In the genomic region with DNA sequence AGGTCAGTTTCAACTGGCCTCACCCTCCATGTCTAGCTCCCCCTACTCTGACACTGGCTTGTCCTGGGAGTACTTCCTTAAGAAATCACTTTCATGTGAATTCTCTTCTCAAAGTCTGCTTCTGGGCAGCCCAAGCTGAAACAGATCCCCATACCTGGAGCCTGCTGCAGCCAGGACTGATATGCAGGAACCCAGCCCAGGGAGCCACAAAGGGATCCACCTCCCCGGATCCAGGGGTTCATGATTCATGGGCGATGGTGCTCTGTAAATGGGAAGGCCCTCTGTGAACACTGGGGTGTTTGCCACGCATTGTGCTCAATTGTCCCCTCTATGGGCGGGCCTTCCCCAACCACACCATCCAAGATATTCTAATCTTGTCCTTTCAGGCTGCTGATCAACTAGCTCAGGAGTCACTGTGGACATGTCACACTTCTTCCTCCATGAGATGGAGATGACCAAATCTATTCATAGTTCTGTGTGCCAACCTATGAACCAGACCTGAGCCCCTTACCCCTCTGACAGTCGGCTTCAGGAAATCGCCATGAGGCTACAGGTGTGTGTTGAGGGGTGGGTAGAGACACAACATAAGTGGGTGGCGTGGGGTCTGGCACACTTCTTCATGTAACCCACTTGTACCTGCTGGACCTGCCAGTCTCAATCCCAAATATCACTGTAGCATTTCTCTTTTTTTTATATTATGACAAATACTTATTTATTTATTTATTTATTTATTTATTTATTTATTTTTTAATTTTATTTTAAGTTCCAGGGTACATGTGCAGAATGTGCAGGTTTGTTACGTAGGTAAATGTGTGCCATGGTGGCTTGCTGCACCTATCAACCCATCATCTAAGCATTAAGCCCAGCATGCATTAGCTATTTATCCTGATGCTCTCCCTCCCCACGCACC, we compare ENCODE assay signal across 25 cellular contexts. TPM values are rescaled to one million over a fixed set of nuclear protein-coding genes. Genes with fewer than 3 reads are reported as not detected.
A peak's percentile ranks its signal among the peaks of the same experiment; 100 is the strongest.
DNase-seq lines count a peak whose midpoint lies in the region; ATAC-seq and TF ChIP-seq lines count a peak whose summit lies in the region.
"Had no signal": no experiment of that assay in that cellular context is flagged by ENCODE, and none has a peak within 500 bp of the region (broad histone marks: within the 10 kb centered on the region; RNA-seq: fewer than 3 reads in every experiment).

No MANE protein-coding gene starts in this region.

- POLR2A ChIA-PET in activated CD4-positive, alpha-beta T cell treated with anti-CD3 and anti-CD28 coated beads for 36 hours (lab: Charles Lee) = no interaction called here
- POLR2A ChIA-PET in activated CD4-positive, alpha-beta memory T cell treated with anti-CD3 and anti-CD28 coated beads, Interleukin-2, amount 10 ng/mL, durations not matched to agents 7 days and 5 days (lab: Charles Lee) = interaction anchor here (1.1 kb wide), 1 partner anchor 10 kb away, joined by 4 read pairs; no protein-coding TSS in a partner anchor

- H3K4me3 Mint-ChIP-seq in activated CD4-positive, alpha-beta T cell treated with anti-CD3 and anti-CD28 coated beads for 36 hours = no peak overlapping the region
- H3K4me3 Mint-ChIP-seq in activated CD4-positive, alpha-beta T cell treated with anti-CD3 and anti-CD28 coated beads, Interleukin-2, amount 10 ng/mL, durations not matched to agents 24 days and 14 days = no peak overlapping the region
- H3K4me3 Mint-ChIP-seq in CD14-positive monocyte = no peak overlapping the region
- H3K4me3 Mint-ChIP-seq in activated CD4-positive, alpha-beta memory T cell treated with anti-CD3 and anti-CD28 coated beads, Interleukin-2, amount 10 ng/mL, durations not matched to agents 7 days and 5 days = no peak overlapping the region
- H3K4me3 Mint-ChIP-seq: neural progenitor cell had no signal

- CTCF ChIA-PET in activated CD4-positive, alpha-beta T cell treated with anti-CD3 and anti-CD28 coated beads for 36 hours (lab: Charles Lee) = interaction anchor here (0.5 to 1.5 kb wide), 4 partner anchors 10 to 661 kb away, joined by 3 to 6 read pairs (median 4); no protein-coding TSS in a partner anchor
- CTCF ChIA-PET in activated CD4-positive, alpha-beta memory T cell treated with anti-CD3 and anti-CD28 coated beads, Interleukin-2, amount 10 ng/mL, durations not matched to agents 7 days and 5 days (lab: Charles Lee) = no interaction called here

- H3K4me3 ChIP-seq in gastroesophageal sphincter (no peak overlapping the region), upper lobe of right lung (no peak overlapping the region)
- H3K4me3 ChIP-seq: cardiac muscle cell, neural progenitor cell had no signal

- WGBS in gastroesophageal sphincter (ENCODE audit: low coverage in 1 of 2), 2 donors = 89 to 90% methylated on average over 3 to 9 of the region's 9 CpGs

- TF ChIP-seq CTCF in CD14-positive monocyte (IDR thresholded peaks at IDR 0.05) (no peak), gastroesophageal sphincter (IDR thresholded peaks at IDR 0.05) (no peak), upper lobe of right lung (IDR thresholded peaks at IDR 0.05) (no peak)

- peaks cover 0 to 24% (median 0%) of the 10 kb centered on the region in 3 donors for H3K9me3 ChIP-seq in gastroesophageal sphincter
- H3K9me3 ChIP-seq in upper lobe of right lung = no peaks in the 10 kb centered on the region

- no peaks in the 10 kb centered on the region for H3K36me3 ChIP-seq in gastroesophageal sphincter
- no peaks in the 10 kb centered on the region for H3K36me3 ChIP-seq in upper lobe of right lung
- H3K36me3 ChIP-seq: cardiac muscle cell, neural progenitor cell had no signal

- H3K27ac ChIP-seq in gastroesophageal sphincter (no peak overlapping the region), upper lobe of right lung (no peak overlapping the region)
- H3K27ac ChIP-seq: cardiac muscle cell, neural progenitor cell had no signal

- no peak overlapping the region for H3K27ac Mint-ChIP-seq in activated CD4-positive, alpha-beta T cell treated with anti-CD3 and anti-CD28 coated beads for 36 hours
- no peak overlapping the region for H3K27ac Mint-ChIP-seq in activated CD4-positive, alpha-beta T cell treated with anti-CD3 and anti-CD28 coated beads, Interleukin-2, amount 10 ng/mL, durations not matched to agents 24 days and 14 days
- no peak overlapping the region for H3K27ac Mint-ChIP-seq in CD14-positive monocyte
- no peak overlapping the region for H3K27ac Mint-ChIP-seq in activated CD4-positive, alpha-beta memory T cell treated with anti-CD3 and anti-CD28 coated beads, Interleukin-2, amount 10 ng/mL, durations not matched to agents 7 days and 5 days
- H3K27ac Mint-ChIP-seq: neural progenitor cell, progenitor cell of endocrine pancreas had no signal

- H3K27me3 ChIP-seq in gastroesophageal sphincter (peaks cover 33% of the 10 kb centered on the region), upper lobe of right lung (no peaks in the 10 kb centered on the region)
- H3K27me3 ChIP-seq: cardiac muscle cell had no signal

- peak; percentile 1 for DNase-seq in activated CD4-positive, alpha-beta T cell treated with anti-CD3 and anti-CD28 coated beads for 36 hours
- no peak for DNase-seq in activated CD4-positive, alpha-beta T cell treated with anti-CD3 and anti-CD28 coated beads, Interleukin-2, amount 10 ng/mL, durations not matched to agents 24 days and 14 days
- DNase-seq in CD14-positive monocyte (ENCODE audit: low spot score) (peak; percentile 17), mesenteric fat pad (ENCODE audit: low spot score) (peak; percentile 41), upper lobe of right lung (no peak)
- DNase-seq in activated CD4-positive, alpha-beta memory T cell treated with anti-CD3 and anti-CD28 coated beads, Interleukin-2, amount 10 ng/mL, durations not matched to agents 7 days and 5 days = peak; percentile 12
- DNase-seq: activated CD4-positive, CD25-positive, alpha-beta regulatory T cell; dermis blood vessel endothelial cell; DMS153; glutamatergic neuron; kidney; NCI-H2081 treated with DMSO at 0.1 percent for 48 hours; NCI-H446 treated with DMSO at 0.1 percent for 48 hours; stimulated activated CD4-positive, alpha-beta T cell treated with anti-CD3 and anti-CD28 coated beads, Interleukin-1b, Interleukin-23, amount 100 ng/mL, for 48 hours; substantia nigra had no signal

- H3K27me3 Mint-ChIP-seq in activated CD4-positive, alpha-beta T cell treated with anti-CD3 and anti-CD28 coated beads for 36 hours = peaks cover 2% of the 10 kb centered on the region
- peaks cover 32% of the 10 kb centered on the region for H3K27me3 Mint-ChIP-seq in activated CD4-positive, alpha-beta T cell treated with anti-CD3 and anti-CD28 coated beads, Interleukin-2, amount 10 ng/mL, durations not matched to agents 24 days and 14 days
- peaks cover 5 to 7% (median 6%) of the 10 kb centered on the region in 3 donors for H3K27me3 Mint-ChIP-seq in CD14-positive monocyte (ENCODE audit: low read depth in 3 of 3)
- peaks cover 22% of the 10 kb centered on the region for H3K27me3 Mint-ChIP-seq in activated CD4-positive, alpha-beta memory T cell treated with anti-CD3 and anti-CD28 coated beads, Interleukin-2, amount 10 ng/mL, durations not matched to agents 7 days and 5 days

- H3K4me1 ChIP-seq in gastroesophageal sphincter = no peaks in the 10 kb centered on the region
- H3K4me1 ChIP-seq in upper lobe of right lung = no peaks in the 10 kb centered on the region
- H3K4me1 ChIP-seq: neural progenitor cell had no signal

- no peak for TF ChIP-seq EP300 in gastroesophageal sphincter (IDR thresholded peaks at IDR 0.05)

- no peaks in the 10 kb centered on the region for H3K4me1 Mint-ChIP-seq in activated CD4-positive, alpha-beta T cell treated with anti-CD3 and anti-CD28 coated beads for 36 hours
- H3K4me1 Mint-ChIP-seq in activated CD4-positive, alpha-beta T cell treated with anti-CD3 and anti-CD28 coated beads, Interleukin-2, amount 10 ng/mL, durations not matched to agents 24 days and 14 days = no peaks in the 10 kb centered on the region
- peaks cover 3% of the 10 kb centered on the region for H3K4me1 Mint-ChIP-seq in CD14-positive monocyte
- H3K4me1 Mint-ChIP-seq in activated CD4-positive, alpha-beta memory T cell treated with anti-CD3 and anti-CD28 coated beads, Interleukin-2, amount 10 ng/mL, durations not matched to agents 7 days and 5 days = no peaks in the 10 kb centered on the region
- H3K4me1 Mint-ChIP-seq: neural progenitor cell had no signal

- peaks cover 5% of the 10 kb centered on the region for H3K36me3 Mint-ChIP-seq in activated CD4-positive, alpha-beta T cell treated with anti-CD3 and anti-CD28 coated beads for 36 hours (ENCODE audit: low read depth)
- H3K36me3 Mint-ChIP-seq in activated CD4-positive, alpha-beta T cell treated with anti-CD3 and anti-CD28 coated beads, Interleukin-2, amount 10 ng/mL, durations not matched to agents 24 days and 14 days (ENCODE audit: low read depth) = peaks cover 11% of the 10 kb centered on the region
- H3K36me3 Mint-ChIP-seq in CD14-positive monocyte = no peaks in the 10 kb centered on the region
- peaks cover 14% of the 10 kb centered on the region for H3K36me3 Mint-ChIP-seq in activated CD4-positive, alpha-beta memory T cell treated with anti-CD3 and anti-CD28 coated beads, Interleukin-2, amount 10 ng/mL, durations not matched to agents 7 days and 5 days (ENCODE audit: low read depth)

- intact Hi-C loops in activated CD4-positive, alpha-beta T cell treated with anti-CD3 and anti-CD28 coated beads for 36 hours (cut with DNase I, micrococcal nuclease) = no loop called here
- intact Hi-C loops in activated CD4-positive, alpha-beta T cell treated with anti-CD3 and anti-CD28 coated beads, Interleukin-2, amount 10 ng/mL, durations not matched to agents 24 days and 14 days (cut with micrococcal nuclease) = no loop called here
- intact Hi-C loops in CD14-positive monocyte (cut with micrococcal nuclease) = no loop called here
- intact Hi-C loops in upper lobe of right lung (cut with DNase I) = no loop called here

- peaks cover 18% of the 10 kb centered on the region for H3K9me3 Mint-ChIP-seq in activated CD4-positive, alpha-beta T cell treated with anti-CD3 and anti-CD28 coated beads for 36 hours (ENCODE audit: low read depth)
- peaks cover 19% of the 10 kb centered on the region for H3K9me3 Mint-ChIP-seq in activated CD4-positive, alpha-beta T cell treated with anti-CD3 and anti-CD28 coated beads, Interleukin-2, amount 10 ng/mL, durations not matched to agents 24 days and 14 days
- peaks cover 6 to 18% (median 15%) of the 10 kb centered on the region in 7 donors for H3K9me3 Mint-ChIP-seq in CD14-positive monocyte
- H3K9me3 Mint-ChIP-seq in activated CD4-positive, alpha-beta memory T cell treated with anti-CD3 and anti-CD28 coated beads, Interleukin-2, amount 10 ng/mL, durations not matched to agents 7 days and 5 days = peaks cover 23% of the 10 kb centered on the region

- ATAC-seq in activated CD4-positive, alpha-beta T cell treated with anti-CD3 and anti-CD28 coated beads for 36 hours = no peak
- ATAC-seq in gastroesophageal sphincter (no peak), HG03439 (IDR thresholded peaks at IDR 0.05; ENCODE audit: unreplicated experiment) (no peak), upper lobe of right lung (no peak)
- ATAC-seq: Right ventricle myocardium inferior had no signal

- TF ChIP-seq POLR2A in gastroesophageal sphincter (IDR thresholded peaks at IDR 0.05) = no peak

RNA-seq across cellular contexts. Expression of gene RUNX3, which starts 41.8 kb away (rescaled TPM):
- total RNA-seq in activated CD4-positive, alpha-beta T cell treated with anti-CD3 and anti-CD28 coated beads for 36 hours = 100 to 1,000 TPM; 156 to 167 TPM
- 110 and 112 TPM in 2 replicates for total RNA-seq in activated CD4-positive, alpha-beta T cell treated with anti-CD3 and anti-CD28 coated beads, Interleukin-2, amount 10 ng/mL, durations not matched to agents 24 days and 14 days
- polyA plus RNA-seq in CD14-positive monocyte = 1 to 10 TPM; 4.4 to 6.7 TPM
- total RNA-seq in activated CD4-positive, alpha-beta memory T cell treated with anti-CD3 and anti-CD28 coated beads, Interleukin-2, amount 10 ng/mL, durations not matched to agents 7 days and 5 days = 100 to 1,000 TPM; 177 to 183 TPM
- total RNA-seq in mesenteric fat pad (3.4 TPM), gastroesophageal sphincter (1 to 10 TPM in 2 of 4 donors, under 1 TPM in 2; 0.62 to 2.0 (median 1.3) TPM), upper lobe of right lung (13.1 TPM)
- total RNA-seq: A172, cardiac muscle cell, dermis blood vessel endothelial cell, HFFc6, lung microvascular endothelial cell, MCF 10A, progenitor cell of endocrine pancreas had no signal
- polyA plus RNA-seq: cardiac muscle cell had no signal

Comparison
In these comparisons a context has a peak if more than half of its experiments do, and no peak if none do; other contexts are left out.
1. DNase-seq: peak in activated CD4-positive, alpha-beta T cell treated with anti-CD3 and anti-CD28 coated beads for 36 hours (single experiment), CD14-positive monocyte (single experiment), activated CD4-positive, alpha-beta memory T cell treated with anti-CD3 and anti-CD28 coated beads, Interleukin-2, amount 10 ng/mL, durations not matched to agents 7 days and 5 days (single experiment) and mesenteric fat pad (single experiment); none in activated CD4-positive, alpha-beta T cell treated with anti-CD3 and anti-CD28 coated beads, Interleukin-2, amount 10 ng/mL, durations not matched to agents 24 days and 14 days (single experiment) and upper lobe of right lung (single experiment).